14 cellular contexts compared by ENCODE assay signal in the genomic region with DNA sequence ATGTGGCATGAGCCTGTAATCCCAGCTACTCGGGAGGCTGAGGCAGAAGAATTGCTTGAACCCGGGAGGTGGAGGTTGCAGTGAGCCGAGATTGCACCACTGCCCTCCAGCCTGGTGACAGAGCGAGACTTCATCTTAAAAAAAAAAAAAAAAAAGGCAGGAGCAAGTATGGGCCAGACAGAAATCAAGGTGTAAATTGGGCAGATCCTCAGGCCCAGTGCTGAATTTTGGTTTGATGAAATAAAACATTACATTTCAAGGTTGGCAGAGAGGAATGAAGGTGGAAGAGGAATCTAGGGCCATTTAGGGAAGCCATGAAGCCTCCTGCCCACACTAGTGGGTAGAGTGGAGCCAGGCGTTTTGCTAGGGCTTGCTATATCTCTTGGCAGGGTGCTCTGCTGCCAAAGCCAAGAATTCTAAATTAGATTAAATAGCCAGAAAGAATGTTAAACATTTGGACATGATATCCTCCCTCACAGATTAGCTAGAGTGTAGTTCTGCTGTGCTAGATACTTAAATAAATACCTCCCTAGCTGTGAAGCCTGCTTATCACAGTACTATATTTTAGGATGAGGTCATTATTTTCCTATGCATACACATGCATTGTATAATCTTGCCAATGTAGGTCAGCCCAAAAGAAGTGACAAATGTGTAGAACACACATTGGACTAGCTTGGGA. TPM values are rescaled to one million over a fixed set of nuclear protein-coding genes. Genes with fewer than 3 reads are reported as not detected.
A peak's percentile ranks its signal among the peaks of the same experiment; 100 is the strongest.
DNase-seq lines count a peak whose midpoint lies in the region; TF ChIP-seq lines count a peak whose summit lies in the region.
"Had no signal": no experiment of that assay in that cellular context is flagged by ENCODE, and none has a peak within 500 bp of the region (broad histone marks: within the 10 kb centered on the region; RNA-seq: fewer than 3 reads in every experiment).

No MANE protein-coding gene starts in this region.

- no peaks in the 10 kb centered on the region for H3K9me3 ChIP-seq in H9 (ENCODE audit: control insufficient read depth, low read depth, low read length)
- H3K9me3 ChIP-seq: Peyer's patch, upper lobe of left lung had no signal

- H3K14ac ChIP-seq in H9 (ENCODE audit: insufficient read depth, low read length), result no peak overlapping the region

- in situ Hi-C loops in astrocyte of the spinal cord (cut with HindIII; ENCODE audit: low sequenced_read_pairs), result no loop called here

- TF ChIP-seq CTCF in astrocyte of the spinal cord (IDR thresholded peaks at IDR 0.05; ENCODE audit: low read depth, low read length) (no peak), H9 (conservative IDR thresholded peaks at IDR 0.05) (no peak)

- no peak overlapping the region for H3K4me2 ChIP-seq in H9 (ENCODE audit: insufficient read depth, insufficient read length, low read length)

- H3K9me3 Mint-ChIP-seq in H9, result no peaks in the 10 kb centered on the region

- H3K27me3 Mint-ChIP-seq in H9 (ENCODE audit: low read depth), result no peaks in the 10 kb centered on the region
- H3K27me3 Mint-ChIP-seq: B cell had no signal

- H2BK15ac ChIP-seq in H9 (ENCODE audit: low read depth, low read length), result no peak overlapping the region

- H4K20me1 ChIP-seq in H9 (ENCODE audit: control insufficient read depth, insufficient read depth, insufficient read length), result no peaks in the 10 kb centered on the region

- H3T11ph ChIP-seq in H9 (ENCODE audit: low read length), result no peak overlapping the region

- H3K27ac ChIP-seq in H9 (ENCODE audit: insufficient read length, low read depth, low read length), result no peak overlapping the region
- H3K27ac ChIP-seq: Peyer's patch, upper lobe of left lung had no signal

- H2AFZ ChIP-seq in H9 (ENCODE audit: low read length), result no peak overlapping the region

- H3K4ac ChIP-seq in H9 (ENCODE audit: low read depth, low read length), result no peak overlapping the region

- no peak overlapping the region for H3K23ac ChIP-seq in H9 (ENCODE audit: insufficient read length, low read depth, low read length)

- H2BK5ac ChIP-seq in H9 (ENCODE audit: insufficient read length, low read length), result no peak overlapping the region

- no peak overlapping the region for H2BK20ac ChIP-seq in H9 (ENCODE audit: low read depth, low read length, poor library complexity, severe bottlenecking)

- no peaks in the 10 kb centered on the region for H3K4me1 ChIP-seq in H9 (ENCODE audit: insufficient read depth, low read length)

- H3K4me1 Mint-ChIP-seq in H9, result peaks cover 18 to 23% of the 10 kb centered on the region in 2 experiments

- no peak overlapping the region for H4K91ac ChIP-seq in H9 (ENCODE audit: insufficient read length, low read depth, low read length)

- no peaks in the 10 kb centered on the region for H3K27me3 ChIP-seq in H9 (ENCODE audit: insufficient read depth, low read length)
- H3K27me3 ChIP-seq: Peyer's patch, upper lobe of left lung had no signal

- H3K18ac ChIP-seq in H9 (ENCODE audit: insufficient read length, low read depth, low read length), result no peak overlapping the region

- H3K4me3 Mint-ChIP-seq in H9, result no peak overlapping the region
- H3K4me3 Mint-ChIP-seq: B cell had no signal

- H4K5ac ChIP-seq in H9 (ENCODE audit: insufficient read length, low read depth, low read length), result no peak overlapping the region

- no peaks in the 10 kb centered on the region for H3K79me1 ChIP-seq in H9 (ENCODE audit: insufficient read depth, low read depth, low read length, poor library complexity, severe bottlenecking)

- H2BK120ac ChIP-seq in H9 (ENCODE audit: low read depth, low read length, poor library complexity, severe bottlenecking), result no peak overlapping the region

- peaks cover 4% of the 10 kb centered on the region for H3K23me2 ChIP-seq in H9 (ENCODE audit: insufficient read length, low read depth, low read length, poor library complexity, severe bottlenecking)

- no peak overlapping the region for H3K56ac ChIP-seq in H9 (ENCODE audit: insufficient read length, low read depth, low read length)

- no peak overlapping the region for H2AK5ac ChIP-seq in H9 (ENCODE audit: insufficient read length, low read length)

- no peaks in the 10 kb centered on the region for H3K79me2 ChIP-seq in H9 (ENCODE audit: insufficient read depth, low read length)

- no CpG with 5 or more reads among the region's 5 CpGs for WGBS in H9 (ENCODE audit: extremely low coverage, insufficient read length, low lambda C conversion rate)

- DNase-seq in A172 (ENCODE audit: low spot score), result peak; percentile 78
- DNase-seq in M059J (ENCODE audit: low read depth), result peak; percentile 20
- peak; percentile 22 for DNase-seq in astrocyte of the spinal cord (ENCODE audit: low read depth, low spot score)
- peak; percentile 66 for DNase-seq in kidney glomerular epithelial cell (lab: John Stamatoyannopoulos, UW)
- DNase-seq in activated naive CD4-positive, alpha-beta T cell (lab: John Stamatoyannopoulos, UW), result no peak
- no peak for DNase-seq in NCI-H2171 treated with DMSO at 0.1 percent for 48 hours (lab: John Stamatoyannopoulos, UW)
- no peak for DNase-seq in SIG-M5 treated with dmso at 0.1 percent for 504 hours (lab: John Stamatoyannopoulos, UW; ENCODE audit: unreplicated experiment)
- no peak for DNase-seq in H9
- DNase-seq: activated effector memory CD4-positive, alpha-beta T cell treated with Interleukin-2 at 50 U/mL for 16 hours; effector memory CD4-positive, alpha-beta T cell; NCI-H1436; Peyer's patch; upper lobe of left lung had no signal

- H3K36me3 Mint-ChIP-seq in H9 (ENCODE audit: insufficient read depth in 1 of 3, low read depth in 3 of 3), result no peaks in the 10 kb centered on the region

- no peak overlapping the region for H2BK12ac ChIP-seq in H9 (ENCODE audit: insufficient read length, low read depth, low read length)

- peak overlapping the region in 1 of 3 experiments; percentile 27; a peak in 1 of 7 replicates for H3K27ac Mint-ChIP-seq in H9
- H3K27ac Mint-ChIP-seq: B cell had no signal

- no peak overlapping the region for H3K9ac ChIP-seq in H9 (ENCODE audit: extremely low read depth, insufficient read length, low read length)

- no peak overlapping the region for H4K8ac ChIP-seq in H9 (replicated peaks; ENCODE audit: insufficient read length, low read depth, low read length)

- no peak overlapping the region for H3K4me3 ChIP-seq in astrocyte of the spinal cord (ENCODE audit: low read depth, low read length)
- H3K4me3 ChIP-seq: Peyer's patch, upper lobe of left lung had no signal

RNA-seq across cellular contexts. Expression of a gene that starts 16.6 kb away (rescaled TPM):
- 96.9 and 104 TPM in 2 replicates for total RNA-seq in A172 (2014; rRNA removed; shearing (Covaris generic))
- total RNA-seq in M059J (2014; rRNA removed; shearing (Covaris generic)), result 62.4 and 69.0 TPM in 2 replicates
- 14.2 and 15.3 TPM in 2 replicates for total RNA-seq in H9 (2021)

Comparison
In these comparisons a context has a peak if more than half of its experiments do, and no peak if none do; other contexts are left out.
1. DNase-seq: peak in A172 (single experiment), M059J (single experiment), astrocyte of the spinal cord (single experiment) and kidney glomerular epithelial cell (single experiment); none in activated naive CD4-positive, alpha-beta T cell (0 of 4), NCI-H2171 treated with DMSO at 0.1 percent for 48 hours (single experiment), SIG-M5 treated with dmso at 0.1 percent for 504 hours (single experiment) and H9 (single experiment).